ENCODE assay signal across 8 cellular contexts in the genomic region with DNA sequence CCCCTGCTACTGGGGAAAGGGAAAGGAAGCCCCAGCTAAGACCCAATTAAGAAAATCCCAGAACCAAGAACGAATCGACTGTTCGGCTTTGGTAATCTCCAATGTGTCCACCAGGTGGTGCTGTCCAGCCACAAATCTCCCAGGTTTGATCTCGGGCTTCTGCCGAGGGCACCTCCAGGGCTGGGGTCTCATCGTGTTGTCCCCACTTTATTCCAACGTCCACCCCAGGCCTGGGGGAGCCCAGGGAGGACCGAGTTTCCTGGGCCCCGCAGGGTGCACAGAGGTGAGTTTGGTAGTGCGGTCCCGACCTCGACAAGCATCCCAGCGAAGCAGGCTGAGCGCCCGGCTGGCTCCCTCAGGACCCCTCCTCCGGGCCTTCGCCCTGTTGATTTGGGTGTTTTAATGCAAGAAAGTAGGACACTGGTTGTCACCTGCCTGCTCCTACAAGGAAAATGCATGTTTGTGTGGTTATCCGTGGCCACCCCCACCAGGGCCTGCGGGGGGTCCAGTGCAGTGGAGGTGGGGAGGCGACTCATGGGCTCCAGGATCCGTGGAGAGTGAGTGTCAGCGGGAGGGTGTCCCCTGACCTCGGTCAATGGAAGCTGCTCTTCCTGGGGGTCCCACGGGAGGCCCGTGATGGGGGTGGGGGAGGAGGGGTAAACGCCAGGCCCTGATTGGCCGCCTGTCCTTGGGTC.
DNase-seq lines count a peak whose midpoint lies in the region; ATAC-seq and TF ChIP-seq lines count a peak whose summit lies in the region.

No MANE protein-coding gene starts in this region.

- DNase-seq in CD14-positive monocyte (ENCODE audit: low spot score) (peak; percentile 70), RKO (ENCODE audit: low spot score) (peak; percentile 71), NCI-H748 (lab: John Stamatoyannopoulos, UW; ENCODE audit: unreplicated experiment) (no peak), DMS53 treated with DMSO at 0.1 percent for 48 hours (lab: John Stamatoyannopoulos, UW; ENCODE audit: unreplicated experiment) (no peak)
- peak; percentile 67 for DNase-seq in activated naive CD8-positive, alpha-beta T cell treated with anti-CD3 and anti-CD28 coated beads for 36 hours
- peak; percentile 91 for DNase-seq in stimulated activated CD4-positive, alpha-beta T cell treated with anti-CD3 and anti-CD28 coated beads, Interleukin-2, amount 100 ng/mL, for 48 hours

- ATAC-seq in GM21825 (IDR thresholded peaks at IDR 0.05; ENCODE audit: unreplicated experiment), result peak; percentile 54

- H3K27ac Mint-ChIP-seq in CD14-positive monocyte, result peak overlapping the region in 1 of 7 donors; percentile 27
- H3K27ac Mint-ChIP-seq in activated naive CD8-positive, alpha-beta T cell treated with anti-CD3 and anti-CD28 coated beads for 36 hours, result no peak overlapping the region

- peak overlapping the region; percentile 24; the same call in 1 of the 2 replicates for H3K4me3 ChIP-seq in iPS-18c (ENCODE audit: insufficient read depth, low read depth, low read length)

- intact Hi-C loops in CD14-positive monocyte (cut with micrococcal nuclease), result no loop called here

- H3K36me3 Mint-ChIP-seq in CD14-positive monocyte, result no peaks in the 10 kb centered on the region
- H3K36me3 Mint-ChIP-seq in activated naive CD8-positive, alpha-beta T cell treated with anti-CD3 and anti-CD28 coated beads for 36 hours, result no peaks in the 10 kb centered on the region

- no peaks in the 10 kb centered on the region for H3K9me3 Mint-ChIP-seq in CD14-positive monocyte
- no peaks in the 10 kb centered on the region for H3K9me3 Mint-ChIP-seq in activated naive CD8-positive, alpha-beta T cell treated with anti-CD3 and anti-CD28 coated beads for 36 hours

- peaks cover 49% of the 10 kb centered on the region for H3K9me3 ChIP-seq in iPS-18c (ENCODE audit: control insufficient read depth, insufficient read depth, low read length)

- peak; percentile 97 for TF ChIP-seq CTCF in CD14-positive monocyte (IDR thresholded peaks at IDR 0.05)

- peaks cover 2% of the 10 kb centered on the region for H3K4me1 Mint-ChIP-seq in CD14-positive monocyte
- peaks cover 5% of the 10 kb centered on the region for H3K4me1 Mint-ChIP-seq in activated naive CD8-positive, alpha-beta T cell treated with anti-CD3 and anti-CD28 coated beads for 36 hours

- H3K27me3 Mint-ChIP-seq in CD14-positive monocyte (ENCODE audit: low read depth in 3 of 3), result peaks cover 0 to 3% (median 0%) of the 10 kb centered on the region in 3 donors
- H3K27me3 Mint-ChIP-seq in activated naive CD8-positive, alpha-beta T cell treated with anti-CD3 and anti-CD28 coated beads for 36 hours, result peaks cover 5% of the 10 kb centered on the region

- H3K4me3 Mint-ChIP-seq in CD14-positive monocyte, result no peak overlapping the region
- H3K4me3 Mint-ChIP-seq in activated naive CD8-positive, alpha-beta T cell treated with anti-CD3 and anti-CD28 coated beads for 36 hours, result no peak overlapping the region

Comparison
In these comparisons a context has a peak if more than half of its experiments do, and no peak if none do; other contexts are left out.
1. DNase-seq: peak in CD14-positive monocyte (single experiment), RKO (single experiment), activated naive CD8-positive, alpha-beta T cell treated with anti-CD3 and anti-CD28 coated beads for 36 hours (single experiment) and stimulated activated CD4-positive, alpha-beta T cell treated with anti-CD3 and anti-CD28 coated beads, Interleukin-2, amount 100 ng/mL, for 48 hours (2 of 2); none in NCI-H748 (single experiment) and DMS53 treated with DMSO at 0.1 percent for 48 hours (single experiment).